ENCODE assay signal across 10 cellular contexts in the genomic region with DNA sequence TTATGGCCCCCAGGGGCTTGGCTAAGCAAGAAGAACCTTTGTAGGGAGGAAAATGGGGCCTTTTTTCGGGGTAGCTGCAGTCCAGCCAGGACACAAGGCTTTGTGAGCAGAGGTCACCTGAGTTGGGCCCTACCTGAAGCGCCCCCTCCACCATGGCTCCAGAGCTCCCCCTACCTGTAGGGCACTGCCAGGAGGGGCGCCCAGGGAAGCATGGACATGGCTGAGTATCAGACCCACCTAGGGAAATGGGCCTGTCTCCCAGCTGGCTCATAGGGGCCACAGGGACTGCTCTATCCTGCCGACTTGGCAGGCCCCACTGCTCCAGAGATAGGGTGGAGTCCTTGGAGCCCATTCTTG. TPM values are rescaled to one million over a fixed set of nuclear protein-coding genes. Genes with fewer than 3 reads are reported as not detected.
DNase-seq lines count a peak whose midpoint lies in the region; ATAC-seq and TF ChIP-seq lines count a peak whose summit lies in the region.
"Had no signal": no experiment of that assay in that cellular context is flagged by ENCODE, and none has a peak within 500 bp of the region (broad histone marks: within the 10 kb centered on the region; RNA-seq: fewer than 3 reads in every experiment).

No MANE protein-coding gene starts in this region.

- H3K4me1 ChIP-seq in liver (ENCODE audit: control insufficient read depth in 4 of 4, insufficient read depth in 4 of 4, low read length in 3 of 4) (peaks cover 5 to 22% (median 13%) of the 10 kb centered on the region in 4 donors), GM23248 (ENCODE audit: insufficient read depth) (no peaks in the 10 kb centered on the region)

- POLR2A ChIA-PET in AG04450 (lab: Yijun Ruan, JAX) = no interaction called here

- DNase-seq in AG04450 (ENCODE audit: low read depth, low spot score) (no peak), NCI-H2029 (lab: John Stamatoyannopoulos, UW) (no peak), GM23248 (no peak)
- DNase-seq: CD8-positive, alpha-beta T cell; NCI-H774 had no signal

- H4K20me1 ChIP-seq in GM23248 (ENCODE audit: insufficient read depth) = no peaks in the 10 kb centered on the region

- no peaks in the 10 kb centered on the region for H3K9me2 ChIP-seq in GM23248 (ENCODE audit: insufficient read depth)

- TF ChIP-seq RAD21 in liver (IDR thresholded peaks at IDR 0.05) = peak; percentile 73 to 81

- H3K4me3 ChIP-seq in AG04450 (ENCODE audit: low read depth, low read length) (no peak overlapping the region), liver (ENCODE audit: low read depth in 1 of 3, low read length in 3 of 3) (no peak overlapping the region), GM23248 (no peak overlapping the region)

- no peaks in the 10 kb centered on the region for H3K9me3 ChIP-seq in AG04450 (ENCODE audit: control insufficient read depth, insufficient read depth, low read length)
- H3K9me3 ChIP-seq in liver (ENCODE audit: control insufficient read depth in 4 of 4, low read length in 3 of 4) = no peaks in the 10 kb centered on the region
- no peaks in the 10 kb centered on the region for H3K9me3 ChIP-seq in GM23248 (ENCODE audit: low read depth)

- in situ Hi-C loops in GM23248 (cut with MboI) = no loop called here

- H3F3A ChIP-seq in GM23248 (ENCODE audit: insufficient read depth) = no peaks in the 10 kb centered on the region

- 82% methylated on average over 4 of the region's 4 CpGs for WGBS in liver
- 68 to 83% methylated on average over 4 of the region's 4 CpGs for WGBS in GM23248 (ENCODE audit: low coverage in 1 of 2, low lambda C conversion rate in 2 of 2, missing lambda C conversion rate in 2 of 2), 2 experiments

- TF ChIP-seq CTCF in AG04450 (IDR thresholded peaks at IDR 0.05; ENCODE audit: low read depth, low read length) (no peak), GM12874 (IDR thresholded peaks at IDR 0.05; ENCODE audit: insufficient read depth, low read depth, low read length) (peak; percentile 26; the same call in 1 of the 2 replicates), VCaP (conservative IDR thresholded peaks at IDR 0.05) (no peak; the same call in 1 of the 2 replicates), liver (IDR thresholded peaks at IDR 0.05; ENCODE audit: low read depth, low read length, missing input control) (peak; percentile 63)

- H3K36me3 ChIP-seq in liver (ENCODE audit: control insufficient read depth in 4 of 4, insufficient read depth in 3 of 4, low read depth in 1 of 4, low read length in 3 of 4) = no peaks in the 10 kb centered on the region
- H3K36me3 ChIP-seq in GM23248 (ENCODE audit: low read depth) = no peaks in the 10 kb centered on the region

- CTCF ChIA-PET in AG04450 (lab: Charles Lee) = interaction anchor here (1.1 kb wide), 1 partner anchor 8 kb away, joined by 3 read pairs; no protein-coding TSS in a partner anchor

- H3K27ac ChIP-seq in AG04450 (ENCODE audit: low read depth, low read length) (peak overlapping the region; percentile 11), VCaP (peak overlapping the region; percentile 97), liver (ENCODE audit: low read depth in 1 of 2, low read length in 2 of 2) (peak overlapping the region; percentile 14 to 18), GM23248 (no peak overlapping the region)

- H3K27me3 ChIP-seq in AG04450 (ENCODE audit: control insufficient read depth, insufficient read depth, low read length) = peaks cover 20% of the 10 kb centered on the region
- no peaks in the 10 kb centered on the region for H3K27me3 ChIP-seq in liver (ENCODE audit: control insufficient read depth in 4 of 4, insufficient read depth in 4 of 4, low read length in 3 of 4)
- H3K27me3 ChIP-seq in GM23248 (replicated peaks; ENCODE audit: insufficient read depth) = peaks cover 11% of the 10 kb centered on the region

- no peak overlapping the region for H3K4me2 ChIP-seq in GM23248 (ENCODE audit: unreplicated experiment)

- H3K9ac ChIP-seq in liver (ENCODE audit: low read depth in 1 of 2, low read length in 2 of 2) (no peak overlapping the region), GM23248 (no peak overlapping the region)

- no peak overlapping the region for H2AFZ ChIP-seq in GM23248

- ATAC-seq in GM21717 (IDR thresholded peaks at IDR 0.05; ENCODE audit: unreplicated experiment) = no peak
- ATAC-seq in GM21528 (IDR thresholded peaks at IDR 0.05; ENCODE audit: low FRiP score, unreplicated experiment) = no peak
- ATAC-seq: CD8-positive, alpha-beta T cell had no signal

- H3K79me2 ChIP-seq in GM23248 (ENCODE audit: insufficient read depth) = no peaks in the 10 kb centered on the region

TF ChIP-seq in liver, 16 proteins besides CTCF, POLR2A, EP300 and RAD21:
- peak in 1 of 2 donors; percentile 3 for TF ChIP-seq HNF4A (conservative IDR thresholded peaks at IDR 0.05)
- TF ChIP-seq RXRA (IDR thresholded peaks at IDR 0.05) = peak; percentile 71 to 90
- no peak for TF ChIP-seq FOXA2 (IDR thresholded peaks at IDR 0.05)
- TF ChIP-seq SP1 (IDR thresholded peaks at IDR 0.05) = no peak

RNA-seq across cellular contexts. Expression of a gene that starts 9.0 kb away (rescaled TPM):
- polyA plus RNA-seq in AG04450 (2011; rRNA removed) (0.02 and 0.06 TPM in 2 replicates), liver (100 to 1,000 TPM in 1 of 2 donors, 10 to 100 TPM in 1; 32.9 to 112 TPM), GM23248 (2016; fragmentation: Nextera tagmentation; extraction: Ambion mirVana) (not detected in 2 replicates)
- not detected in 2 replicates for polyA minus RNA-seq in AG04450 (2011; rRNA and poly(A)+ RNA removed)
- 10 to 100 TPM; 70.0 to 95.5 TPM for total RNA-seq in liver
- total RNA-seq in GM23248 (2014; rRNA removed; shearing (Covaris generic)) = 0.22 and 0.63 TPM in 2 replicates

Comparison
In these comparisons a context has a peak if more than half of its experiments do, and no peak if none do; other contexts are left out.
1. CTCF ChIP-seq: peak in GM12874 (single experiment) and liver (single experiment); none in AG04450 (single experiment) and VCaP (single experiment).
2. RNA of a gene that starts 9.0 kb away (polyA plus RNA-seq): 32.9 to 112 TPM in liver; 0.02 to 0.06 TPM in AG04450 and not detected in GM23248; every median in the first group is over 10 times any median in the second.